6 cellular contexts compared by ENCODE assay signal in genomic region chr1:228109962-228110488, GRCh38. TPM values are rescaled to one million over a fixed set of nuclear protein-coding genes. Genes with fewer than 3 reads are reported as not detected.
DNase-seq lines count a peak whose midpoint lies in the region; ATAC-seq and TF ChIP-seq lines count a peak whose summit lies in the region.

No MANE protein-coding gene starts in this region.

- H3K27ac ChIP-seq in BLaER1, result peak overlapping the region; percentile 68
- H3K27ac ChIP-seq in KOPT-K1 (ENCODE audit: low read depth, low read length, poor library complexity, severe bottlenecking), result peak overlapping the region; percentile 69
- peak overlapping the region; percentile 88 to 91 for H3K27ac ChIP-seq in esophagus (ENCODE audit: low read depth in 2 of 2, low read length in 1 of 2)
- H3K27ac ChIP-seq in spleen, result peak overlapping the region; percentile 75 to 96 (median 88)

- H3K4me2 ChIP-seq in BLaER1, result peak overlapping the region; percentile 85

- H3K9ac ChIP-seq in BLaER1, result peak overlapping the region; percentile 87

- no peak for TF ChIP-seq CTCF in spleen (IDR thresholded peaks at IDR 0.05 in 8 of 11, conservative IDR thresholded peaks at IDR 0.05 in 3 of 11)

- TF ChIP-seq POLR2A in spleen (IDR thresholded peaks at IDR 0.05), result no peak

- H3K9me3 ChIP-seq in BLaER1, result no peaks in the 10 kb centered on the region
- H3K9me3 ChIP-seq in KOPT-K1 (ENCODE audit: insufficient read depth, low read length, poor library complexity, severe bottlenecking), result no peaks in the 10 kb centered on the region
- no peaks in the 10 kb centered on the region for H3K9me3 ChIP-seq in esophagus (ENCODE audit: control insufficient read depth in 2 of 2, insufficient read depth in 1 of 2, low read depth in 1 of 2, low read length in 1 of 2)
- H3K9me3 ChIP-seq in spleen, result no peaks in the 10 kb centered on the region

- ATAC-seq in GM18873 (IDR thresholded peaks at IDR 0.05; ENCODE audit: low FRiP score, unreplicated experiment), result no peak

- H3K36me3 ChIP-seq in BLaER1 (peaks cover 31% of the 10 kb centered on the region), KOPT-K1 (ENCODE audit: insufficient read depth, low read length) (peaks cover 23% of the 10 kb centered on the region), esophagus (ENCODE audit: control insufficient read depth in 2 of 2, insufficient read depth in 2 of 2, low read length in 1 of 2) (peaks cover 2 to 14% of the 10 kb centered on the region in 2 donors), spleen (peaks cover 0 to 27% (median 20%) of the 10 kb centered on the region in 6 donors)

- intact Hi-C loops in spleen (cut with DNase I; ENCODE audit: low total_unique reads), result no loop called here

- H3K4me1 ChIP-seq in BLaER1 (peaks cover 25% of the 10 kb centered on the region), esophagus (ENCODE audit: control insufficient read depth in 2 of 2, insufficient read depth in 2 of 2, low read length in 1 of 2) (peaks cover 0 to 3% of the 10 kb centered on the region in 2 donors), spleen (peaks cover 11 to 45% (median 28%) of the 10 kb centered on the region in 6 donors)

- DNase-seq in spleen (no peak), dedifferentiated amniotic fluid mesenchymal stem cell (ENCODE audit: extremely low spot score) (no peak)

- no peaks in the 10 kb centered on the region for H3K27me3 ChIP-seq in BLaER1
- no peaks in the 10 kb centered on the region for H3K27me3 ChIP-seq in esophagus (ENCODE audit: control insufficient read depth in 1 of 2, insufficient read depth in 2 of 2, low read length in 2 of 2)
- H3K27me3 ChIP-seq in spleen (replicated peaks in 1 of 7), result no peaks in the 10 kb centered on the region

- H4K20me1 ChIP-seq in BLaER1, result peaks cover 15% of the 10 kb centered on the region; the same call in 1 of the 2 replicates

- 27 to 33% methylated on average over 15 of the region's 15 CpGs for WGBS in esophagus, 2 donors
- 33 to 48% (median 37%) methylated on average over 15 of the region's 15 CpGs for WGBS in spleen, 5 donors

- H3K4me3 ChIP-seq in BLaER1, result peak overlapping the region; percentile 87
- H3K4me3 ChIP-seq in esophagus (ENCODE audit: low read depth in 1 of 2, low read length in 2 of 2), result peak overlapping the region; percentile 87 to 99
- peak overlapping the region; percentile 66 to 95 (median 90) for H3K4me3 ChIP-seq in spleen

RNA-seq across cellular contexts. Expression of gene MRPL55, which starts 0.9 kb away (rescaled TPM):
- polyA plus RNA-seq in esophagus (10 to 100 TPM; 87.0 to 94.9 TPM), spleen (100 to 1,000 TPM in 2 of 3 donors, 10 to 100 TPM in 1; 95.2 to 114 (median 111) TPM)
- 100 to 1,000 TPM in 1 of 7 donors, 10 to 100 TPM in 6; 32.3 to 103 (median 39.0) TPM for total RNA-seq in spleen

RNA-seq across cellular contexts. Expression of gene C1orf35, which starts 6.9 kb away (rescaled TPM):
- polyA plus RNA-seq in esophagus (10 to 100 TPM; 18.4 to 26.0 TPM), spleen (10 to 100 TPM; 18.7 to 23.4 (median 21.7) TPM)
- total RNA-seq in spleen, result 10 to 100 TPM in 6 of 7 donors, 1 to 10 TPM in 1; 7.3 to 14.2 (median 11.9) TPM

RNA-seq across cellular contexts. Expression of gene ARF1, which starts 27.5 kb away (rescaled TPM):
- polyA plus RNA-seq in esophagus (100 to 1,000 TPM; 180 to 295 TPM), spleen (100 to 1,000 TPM; 150 to 282 (median 231) TPM)
- total RNA-seq in spleen, result 100 to 1,000 TPM; 302 to 387 (median 338) TPM

RNA-seq across cellular contexts. Expression of gene GUK1, which starts 30.1 kb away (rescaled TPM):
- polyA plus RNA-seq in esophagus (100 to 1,000 TPM; 299 to 484 TPM), spleen (100 to 1,000 TPM; 279 to 499 (median 316) TPM)
- total RNA-seq in spleen, result 100 to 1,000 TPM; 167 to 218 (median 186) TPM

RNA-seq across cellular contexts. Expression of gene GJC2, which starts 39.7 kb away (rescaled TPM):
- polyA plus RNA-seq in esophagus (under 1 TPM; 0.57 to 0.64 TPM), spleen (under 1 TPM; 0.35 to 0.96 (median 0.67) TPM)
- 1 to 10 TPM in 6 of 7 donors, under 1 TPM in 1; 0.94 to 3.5 (median 2.4) TPM for total RNA-seq in spleen
